8 cellular contexts compared by ENCODE assay signal in the genomic region with DNA sequence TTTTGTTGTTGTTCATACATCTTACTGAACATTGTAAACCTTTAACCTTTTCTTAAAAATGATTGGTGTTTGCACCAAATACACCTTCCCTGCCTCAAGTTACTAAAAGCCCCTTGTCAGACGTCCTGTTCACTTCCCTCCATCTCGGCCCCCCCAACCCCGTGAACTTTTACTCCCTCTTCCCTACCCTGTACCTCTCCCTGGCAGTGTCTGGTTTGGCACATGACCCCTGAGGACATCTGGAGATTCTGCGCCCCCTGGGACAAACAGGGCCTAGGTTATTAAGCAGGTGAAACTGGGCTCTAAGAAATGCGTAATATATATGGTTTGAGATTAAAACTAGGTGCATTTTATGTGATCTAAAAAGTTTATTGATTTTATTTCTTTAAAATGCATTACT. TPM values are rescaled to one million over a fixed set of nuclear protein-coding genes. Genes with fewer than 3 reads are reported as not detected.
DNase-seq lines count a peak whose midpoint lies in the region; ATAC-seq and TF ChIP-seq lines count a peak whose summit lies in the region.

No MANE protein-coding gene starts in this region.

- no peak overlapping the region for H2AFZ ChIP-seq in osteoblast (ENCODE audit: low read length)

- peak overlapping the region; percentile 77 for H3K9ac ChIP-seq in NT2/D1 (ENCODE audit: insufficient read length, low read depth)
- H3K9ac ChIP-seq in endocrine pancreas (ENCODE audit: control insufficient read depth, insufficient read depth, low read length): peak overlapping the region; percentile 86

- peaks cover 0 to 2% of the 10 kb centered on the region in 2 donors for H3K27me3 Mint-ChIP-seq in CD4-positive, alpha-beta memory T cell

- H3K4me2 ChIP-seq in osteoblast (ENCODE audit: insufficient read depth, low read length): peak overlapping the region; percentile 86

- H3K79me2 ChIP-seq in osteoblast (ENCODE audit: insufficient read depth, low read length): peaks cover 59% of the 10 kb centered on the region

- WGBS in lower leg skin, 2 donors: 48 to 52% methylated on average over 5 of the region's 5 CpGs

- H4K20me1 ChIP-seq in osteoblast (ENCODE audit: insufficient read depth, low read length): peaks cover 35% of the 10 kb centered on the region

- no peaks in the 10 kb centered on the region for H3K9me3 ChIP-seq in CD4-positive, alpha-beta memory T cell (ENCODE audit: control insufficient read depth in 1 of 2, low read length in 2 of 2)
- no peaks in the 10 kb centered on the region for H3K9me3 ChIP-seq in NT2/D1 (ENCODE audit: insufficient read depth, low read length)
- H3K9me3 ChIP-seq in endocrine pancreas (ENCODE audit: control insufficient read depth, low read length): no peaks in the 10 kb centered on the region
- no peaks in the 10 kb centered on the region for H3K9me3 ChIP-seq in osteoblast (ENCODE audit: low read depth, low read length)

- H3K27me3 ChIP-seq in CD4-positive, alpha-beta memory T cell (ENCODE audit: insufficient read depth, low read length): no peaks in the 10 kb centered on the region
- H3K27me3 ChIP-seq in NT2/D1 (ENCODE audit: insufficient read depth, insufficient read length): peaks cover 17% of the 10 kb centered on the region
- H3K27me3 ChIP-seq in endocrine pancreas (ENCODE audit: control insufficient read depth, insufficient read depth, low read length): no peaks in the 10 kb centered on the region
- H3K27me3 ChIP-seq in osteoblast (ENCODE audit: insufficient read depth, low read length): peaks cover 16% of the 10 kb centered on the region

- CTCF ChIA-PET in CD4-positive, alpha-beta memory T cell (lab: Charles Lee; ENCODE audit: partially characterized antibody): no interaction called here

- peak overlapping the region; percentile 85 to 94 (median 88) for H3K4me3 Mint-ChIP-seq in CD4-positive, alpha-beta memory T cell

- peak overlapping the region; percentile 5 to 70 for H3K4me3 ChIP-seq in CD4-positive, alpha-beta memory T cell (ENCODE audit: low read length in 2 of 2)
- H3K4me3 ChIP-seq in NT2/D1 (ENCODE audit: insufficient read length, low read depth): peak overlapping the region; percentile 81
- H3K4me3 ChIP-seq in endocrine pancreas (ENCODE audit: control insufficient read depth, insufficient read depth, low read length): peak overlapping the region; percentile 85
- H3K4me3 ChIP-seq in osteoblast (ENCODE audit: insufficient read depth, low read length): peak overlapping the region; percentile 80
- H3K4me3 ChIP-seq in lower leg skin (ENCODE audit: low read depth, poor library complexity, severe bottlenecking): no peak overlapping the region

- intact Hi-C loops in CD4-positive, alpha-beta memory T cell (cut with micrococcal nuclease): loop anchor here (5.0 to 10.0 kb wide), 3 partner anchors 40 to 1353 kb away; no protein-coding TSS in a partner anchor
- intact Hi-C loops in lower leg skin (cut with DNase I; ENCODE audit: low total_unique reads): loop anchor here (10.0 kb wide), 1 partner anchor 83 kb away; a partner anchor contains a TSS

- POLR2A ChIA-PET in CD4-positive, alpha-beta memory T cell (lab: Charles Lee; ENCODE audit: partially characterized antibody): interaction anchor here (2.3 to 2.8 kb wide), 3 partner anchors 70 to 79 kb away, joined by 4 to 19 read pairs (median 14); a partner anchor contains a TSS

- peaks cover 36 to 70% (median 53%) of the 10 kb centered on the region in 4 donors for H3K4me1 Mint-ChIP-seq in CD4-positive, alpha-beta memory T cell

- no peaks in the 10 kb centered on the region for H3K9me3 Mint-ChIP-seq in CD4-positive, alpha-beta memory T cell

- no peak for TF ChIP-seq CTCF in osteoblast (IDR thresholded peaks at IDR 0.05; ENCODE audit: extremely low read depth, low read depth, low read length)
- no peak for TF ChIP-seq CTCF in lower leg skin (IDR thresholded peaks at IDR 0.05)

- no peak for ATAC-seq in GM19023 (IDR thresholded peaks at IDR 0.05; ENCODE audit: unreplicated experiment)

- peak overlapping the region; percentile 75 for H3K27ac ChIP-seq in CD4-positive, alpha-beta memory T cell (ENCODE audit: low read depth, low read length)
- peak overlapping the region; percentile 73 for H3K27ac ChIP-seq in osteoblast (ENCODE audit: low read depth, low read length)

- H3K36me3 ChIP-seq in CD4-positive, alpha-beta memory T cell (ENCODE audit: insufficient read depth, low read length): peaks cover 7% of the 10 kb centered on the region
- H3K36me3 ChIP-seq in NT2/D1 (ENCODE audit: insufficient read depth, insufficient read length, low read length): peaks cover 15% of the 10 kb centered on the region
- H3K36me3 ChIP-seq in endocrine pancreas (ENCODE audit: control insufficient read depth, insufficient read depth, low read length): no peaks in the 10 kb centered on the region
- H3K36me3 ChIP-seq in osteoblast (ENCODE audit: insufficient read depth, low read length): peaks cover 10% of the 10 kb centered on the region

- peaks cover 0 to 28% of the 10 kb centered on the region in 2 donors for H3K36me3 Mint-ChIP-seq in CD4-positive, alpha-beta memory T cell

- no peak for TF ChIP-seq POLR2A in lower leg skin (IDR thresholded peaks at IDR 0.05)

- peak overlapping the region; percentile 90 to 98 (median 95) for H3K27ac Mint-ChIP-seq in CD4-positive, alpha-beta memory T cell

- no peak for DNase-seq in CD4-positive, alpha-beta memory T cell
- no peak for DNase-seq in NT2/D1 (ENCODE audit: low read depth, low spot score)
- DNase-seq in osteoblast (ENCODE audit: insufficient read length, low spot score, missing footprints): no peak
- no peak for DNase-seq in NCI-H2107 (lab: John Stamatoyannopoulos, UW)
- DNase-seq in AG08395 (ENCODE audit: low spot score): no peak
- no peak for DNase-seq in lower leg skin (ENCODE audit: low spot score in 2 of 2)

- H3K4me1 ChIP-seq in CD4-positive, alpha-beta memory T cell (ENCODE audit: insufficient read depth, low read length): peaks cover 68% of the 10 kb centered on the region
- H3K4me1 ChIP-seq in NT2/D1 (ENCODE audit: insufficient read depth, insufficient read length) (no peaks in the 10 kb centered on the region), endocrine pancreas (ENCODE audit: control insufficient read depth, insufficient read depth, low read length) (no peaks in the 10 kb centered on the region), osteoblast (ENCODE audit: insufficient read depth, low read length) (peaks cover 19% of the 10 kb centered on the region)

RNA-seq across cellular contexts. Expression of a gene that starts 1.4 kb away (rescaled TPM):
- 10 to 100 TPM; 47.2 to 49.2 TPM for total RNA-seq in CD4-positive, alpha-beta memory T cell
- polyA plus RNA-seq in CD4-positive, alpha-beta memory T cell: 10 to 100 TPM; 25.7 to 36.2 TPM
- total RNA-seq in osteoblast (23.9 and 30.1 TPM in 2 replicates), lower leg skin (10 to 100 TPM; 23.9 to 48.6 (median 36.7) TPM)
